12 cellular contexts compared by ENCODE assay signal in genomic region chr1:227901906-227902640, GRCh38. TPM values are rescaled to one million over a fixed set of nuclear protein-coding genes. Genes with fewer than 3 reads are reported as not detected.
DNase-seq lines count a peak whose midpoint lies in the region; ATAC-seq and TF ChIP-seq lines count a peak whose summit lies in the region.
"Had no signal": no experiment of that assay in that cellular context is flagged by ENCODE, and none has a peak within 500 bp of the region (broad histone marks: within the 10 kb centered on the region; RNA-seq: fewer than 3 reads in every experiment).

No MANE protein-coding gene starts in this region.

- H3K27ac ChIP-seq in right cardiac atrium (ENCODE audit: low read length) (no peak overlapping the region), spleen (no peak overlapping the region)
- H3K27ac ChIP-seq: body of pancreas, gastroesophageal sphincter, KMS-11 had no signal

- TF ChIP-seq CTCF in spleen (IDR thresholded peaks at IDR 0.05 in 8 of 11, conservative IDR thresholded peaks at IDR 0.05 in 3 of 11): no peak
- no peak for TF ChIP-seq CTCF in GM13977 (IDR thresholded peaks at IDR 0.05; ENCODE audit: extremely low read depth, insufficient read depth, missing control alignments)
- TF ChIP-seq CTCF in GM20000 (IDR thresholded peaks at IDR 0.05; ENCODE audit: extremely low read depth, missing control alignments): no peak

- 66% methylated on average over 11 of the region's 11 CpGs for WGBS in right cardiac atrium
- WGBS in spleen, 5 donors: 73 to 80% (median 77%) methylated on average over 8 to 11 of the region's 11 CpGs

- intact Hi-C loops in right cardiac atrium (cut with DNase I): no loop called here
- intact Hi-C loops in spleen (cut with DNase I; ENCODE audit: low total_unique reads): no loop called here

- ATAC-seq in right cardiac atrium (no peak), GM21360 (IDR thresholded peaks at IDR 0.05; ENCODE audit: unreplicated experiment) (no peak)
- ATAC-seq: activated CD4-positive, CD25-positive, alpha-beta regulatory T cell treated with anti-CD3 and anti-CD28 coated beads, Interleukin-2, amount 50 U/mL, for 24 hours; body of pancreas; gastroesophageal sphincter had no signal

- TF ChIP-seq POLR2A in spleen (IDR thresholded peaks at IDR 0.05): no peak

- H3K27me3 ChIP-seq in right cardiac atrium (ENCODE audit: control insufficient read depth, insufficient read depth) (no peaks in the 10 kb centered on the region), spleen (replicated peaks in 1 of 7) (peaks cover 0 to 4% (median 0%) of the 10 kb centered on the region in 7 donors)
- H3K27me3 ChIP-seq: body of pancreas, gastroesophageal sphincter had no signal

- H3K4me1 ChIP-seq in right cardiac atrium (ENCODE audit: control insufficient read depth, insufficient read depth, low read length) (no peaks in the 10 kb centered on the region), spleen (no peaks in the 10 kb centered on the region)
- H3K4me1 ChIP-seq: gastroesophageal sphincter had no signal

- H3K36me3 ChIP-seq in spleen: no peaks in the 10 kb centered on the region
- H3K36me3 ChIP-seq: gastroesophageal sphincter had no signal

- DNase-seq in activated effector memory CD4-positive, alpha-beta T cell treated with anti-CD3 and anti-CD28 coated beads, Interleukin-2, amount 50 U/mL, for 16 hours: peak; percentile 48
- DNase-seq in activated effector memory CD4-positive, alpha-beta T cell treated with Interleukin-2 at 50 U/mL for 16 hours: no peak
- peak; percentile 37 for DNase-seq in RPMI8226
- DNase-seq in right cardiac atrium: peak; percentile 7 to 53 (median 12)
- DNase-seq in spleen: peak; percentile 69
- DNase-seq in GM13977 (ENCODE audit: low spot score): no peak
- DNase-seq in GM20000 (ENCODE audit: low spot score): no peak
- DNase-seq: body of pancreas had no signal

- in situ Hi-C loops in GM13977 (cut with MboI; ENCODE audit: low pct_unique_long_range_greater_than_20kb, low sequenced_read_pairs, unreplicated experiment): no loop called here

- H3K4me3 ChIP-seq in right cardiac atrium (ENCODE audit: low read length) (no peak overlapping the region), spleen (no peak overlapping the region)
- H3K4me3 ChIP-seq: body of pancreas, gastroesophageal sphincter had no signal

- H3K9me3 ChIP-seq in right cardiac atrium (ENCODE audit: control insufficient read depth, low read length): no peaks in the 10 kb centered on the region
- H3K9me3 ChIP-seq in spleen: no peaks in the 10 kb centered on the region
- H3K9me3 ChIP-seq: body of pancreas, gastroesophageal sphincter had no signal

RNA-seq across cellular contexts. Expression of gene WNT9A, which starts 45.7 kb away (rescaled TPM):
- 1 to 10 TPM in 2 of 4 donors, under 1 TPM in 2; 0.60 to 1.8 (median 1.2) TPM for total RNA-seq in right cardiac atrium
- polyA plus RNA-seq in right cardiac atrium: 0.63 TPM
- total RNA-seq in spleen: 1 to 10 TPM in 4 of 7 donors, under 1 TPM in 3; 0.37 to 3.6 (median 1.2) TPM
- polyA plus RNA-seq in spleen: under 1 TPM; 0.08 to 0.70 (median 0.11) TPM

Comparison
In these comparisons a context has a peak if more than half of its experiments do, and no peak if none do; other contexts are left out.
1. DNase-seq: peak in activated effector memory CD4-positive, alpha-beta T cell treated with anti-CD3 and anti-CD28 coated beads, Interleukin-2, amount 50 U/mL, for 16 hours (single experiment), RPMI8226 (single experiment), right cardiac atrium (3 of 3) and spleen (single experiment); none in activated effector memory CD4-positive, alpha-beta T cell treated with Interleukin-2 at 50 U/mL for 16 hours (single experiment), GM13977 (single experiment) and GM20000 (single experiment).